In genomic region chr3:45223889-45224730, GRCh38 we compare ENCODE assay signal across 9 cellular contexts. TPM values are rescaled to one million over a fixed set of nuclear protein-coding genes. Genes with fewer than 3 reads are reported as not detected.
DNase-seq lines count a peak whose midpoint lies in the region; ATAC-seq and TF ChIP-seq lines count a peak whose summit lies in the region.
"Had no signal": no experiment of that assay in that cellular context is flagged by ENCODE, and none has a peak within 500 bp of the region (broad histone marks: within the 10 kb centered on the region; RNA-seq: fewer than 3 reads in every experiment).

No MANE protein-coding gene starts in this region.

- DNase-seq in DMS 273 (lab: John Stamatoyannopoulos, UW; ENCODE audit: unreplicated experiment) (peak; percentile 10), DMS 273 treated with DMSO at 0.1 percent for 48 hours (lab: John Stamatoyannopoulos, UW) (no peak), fibroblast of lung (ENCODE audit: low read depth in 2 of 2) (peak; percentile 56 to 67), skeletal muscle cell (ENCODE audit: low read depth) (no peak), omental fat pad (ENCODE audit: low spot score) (no peak), NCI-H1930 (lab: John Stamatoyannopoulos, UW) (no peak), mesenteric fat pad (ENCODE audit: low spot score) (no peak)

- H3K9ac ChIP-seq in fibroblast of lung (ENCODE audit: insufficient read depth, low read length) = peak overlapping the region; percentile 84

- no peaks in the 10 kb centered on the region for H4K20me1 ChIP-seq in fibroblast of lung (ENCODE audit: control insufficient read depth, extremely low read depth, insufficient read depth, low read length)

- peak overlapping the region; percentile 88 for H3K4me2 ChIP-seq in fibroblast of lung (ENCODE audit: extremely low read depth, insufficient read depth, low read length)

- H3K27me3 ChIP-seq in fibroblast of lung (ENCODE audit: control insufficient read depth, insufficient read depth, low read length) = no peaks in the 10 kb centered on the region

- ATAC-seq in omental fat pad (ENCODE audit: low FRiP score) = no peak

- peak overlapping the region; percentile 89 for H3K27ac ChIP-seq in fibroblast of lung (ENCODE audit: insufficient read depth, low read length)
- H3K27ac ChIP-seq: 22Rv1 had no signal

- H3K4me3 ChIP-seq in WI38 (ENCODE audit: low read depth, low read length) (peak overlapping the region; percentile 75), fibroblast of lung (replicated peaks in 1 of 4; ENCODE audit: control extremely low read depth in 1 of 4, insufficient read depth in 1 of 4, low read depth in 3 of 4, low read length in 4 of 4) (peak overlapping the region; percentile 58 to 91 (median 87)), skeletal muscle cell (ENCODE audit: low read depth, low read length) (peak overlapping the region; percentile 70)

- no peaks in the 10 kb centered on the region for H3K9me3 ChIP-seq in fibroblast of lung (ENCODE audit: control insufficient read depth, insufficient read depth, low read depth, low read length)

- peaks cover 3% of the 10 kb centered on the region for H3K4me1 ChIP-seq in fibroblast of lung (ENCODE audit: control insufficient read depth, extremely low read depth, insufficient read depth, low read length)

- TF ChIP-seq CTCF in WI38 (IDR thresholded peaks at IDR 0.05; ENCODE audit: low read depth, low read length) (no peak), fibroblast of lung (conservative IDR thresholded peaks at IDR 0.05 in 1 of 2, IDR thresholded peaks at IDR 0.05 in 1 of 2; ENCODE audit: low read depth in 1 of 2, low read length in 2 of 2) (no peak), omental fat pad (IDR thresholded peaks at IDR 0.05) (no peak)

- no peak overlapping the region for H2AFZ ChIP-seq in fibroblast of lung (ENCODE audit: low read length)

- H3K79me2 ChIP-seq in fibroblast of lung (ENCODE audit: control insufficient read depth, insufficient read depth, low read length) = peaks cover 35% of the 10 kb centered on the region

- peaks cover 1% of the 10 kb centered on the region for H3K36me3 ChIP-seq in fibroblast of lung (ENCODE audit: control insufficient read depth, insufficient read depth, low read length)

RNA-seq across cellular contexts. Expression of gene TMEM158, which starts 2.0 kb away (rescaled TPM):
- total RNA-seq in fibroblast of lung = 79.4 and 125 TPM in 2 replicates
- polyA plus RNA-seq in fibroblast of lung = 31.6 and 118 TPM in 2 replicates
- 81.9 and 292 TPM in 2 replicates for polyA plus RNA-seq in fibroblast of lung (2012)
- 10.1 and 26.1 TPM in 2 replicates for polyA minus RNA-seq in fibroblast of lung (ENCODE audit: low replicate concordance)
- 10 to 100 TPM in 1 of 4 donors, 1 to 10 TPM in 1, under 1 TPM in 1, not detected in 1; 0.44 to 15.0 (median 3.9) TPM for total RNA-seq in omental fat pad
- total RNA-seq in mesenteric fat pad = 5.7 TPM

Comparison
In these comparisons a context has a peak if more than half of its experiments do, and no peak if none do; other contexts are left out.
1. DNase-seq: peak in DMS 273 (single experiment) and fibroblast of lung (2 of 2); none in DMS 273 treated with DMSO at 0.1 percent for 48 hours (single experiment), skeletal muscle cell (single experiment), omental fat pad (single experiment), NCI-H1930 (0 of 2) and mesenteric fat pad (single experiment).
2. Peak in every context shown above with its lines, with median percentiles within 50 percentile points of each other: H3K4me3 ChIP-seq.